ENCODE assay signal across 12 cellular contexts in genomic region chr15:40430271-40430805, GRCh38. TPM values are rescaled to one million over a fixed set of nuclear protein-coding genes. Genes with fewer than 3 reads are reported as not detected.
DNase-seq lines count a peak whose midpoint lies in the region; ATAC-seq and TF ChIP-seq lines count a peak whose summit lies in the region.
"Had no signal": no experiment of that assay in that cellular context is flagged by ENCODE, and none has a peak within 500 bp of the region (broad histone marks: within the 10 kb centered on the region; RNA-seq: fewer than 3 reads in every experiment).

No MANE protein-coding gene starts in this region.

- no peak overlapping the region for H2AK5ac ChIP-seq in H9 (ENCODE audit: insufficient read length, low read length)

- H3K27me3 ChIP-seq in H9 (ENCODE audit: insufficient read depth, low read length) (peaks cover 6% of the 10 kb centered on the region; the same call in 1 of the 2 replicates), fibroblast of lung (ENCODE audit: control insufficient read depth, insufficient read depth, low read length) (peaks cover 36% of the 10 kb centered on the region)

- H3K9ac ChIP-seq in H9 (ENCODE audit: extremely low read depth, insufficient read length, low read length) (no peak overlapping the region), fibroblast of lung (ENCODE audit: insufficient read depth, low read length) (no peak overlapping the region)
- H3K9ac ChIP-seq: KMS-11 had no signal

- H3K79me2 ChIP-seq in H9 (ENCODE audit: insufficient read depth, low read length) (no peaks in the 10 kb centered on the region), fibroblast of lung (ENCODE audit: control insufficient read depth, insufficient read depth, low read length) (no peaks in the 10 kb centered on the region)

- H4K20me1 ChIP-seq in H9 (ENCODE audit: control insufficient read depth, insufficient read depth, insufficient read length) (no peaks in the 10 kb centered on the region), fibroblast of lung (ENCODE audit: control insufficient read depth, extremely low read depth, insufficient read depth, low read length) (no peaks in the 10 kb centered on the region)

- H3K56ac ChIP-seq in H9 (ENCODE audit: insufficient read length, low read depth, low read length), result no peak overlapping the region

- H3K9me3 Mint-ChIP-seq in H9 (no peaks in the 10 kb centered on the region), CD14-positive monocyte (peaks cover 0 to 11% (median 4%) of the 10 kb centered on the region in 7 donors)
- H3K9me3 Mint-ChIP-seq: brain had no signal

- no peak overlapping the region for H2AFZ ChIP-seq in H9 (ENCODE audit: low read length)
- no peak overlapping the region for H2AFZ ChIP-seq in fibroblast of lung (ENCODE audit: low read length)

- H3K4me1 ChIP-seq in H9 (ENCODE audit: insufficient read depth, low read length), result peaks cover 6% of the 10 kb centered on the region; the same call in 1 of the 2 replicates
- no peaks in the 10 kb centered on the region for H3K4me1 ChIP-seq in fibroblast of lung (ENCODE audit: control insufficient read depth, extremely low read depth, insufficient read depth, low read length)

- DNase-seq in H9, result peak; percentile 59
- peak; percentile 81 for DNase-seq in RKO (ENCODE audit: low spot score)
- peak; percentile 32 to 39 for DNase-seq in fibroblast of lung (ENCODE audit: low read depth in 2 of 2)
- DNase-seq in stromal cell of bone marrow (ENCODE audit: low read depth), result peak; percentile 73
- no peak for DNase-seq in CD14-positive monocyte (ENCODE audit: low spot score)
- DNase-seq: left cardiac atrium; nucleus accumbens; stimulated activated CD4-positive, alpha-beta T cell treated with anti-CD3 and anti-CD28 coated beads, Interleukin-2, amount 100 ng/mL, for 48 hours had no signal

- H3K79me1 ChIP-seq in H9 (ENCODE audit: insufficient read depth, low read depth, low read length, poor library complexity, severe bottlenecking), result no peaks in the 10 kb centered on the region

- no peak overlapping the region for H3K4me3 ChIP-seq in fibroblast of lung (replicated peaks in 1 of 4; ENCODE audit: control extremely low read depth in 1 of 4, insufficient read depth in 1 of 4, low read depth in 3 of 4, low read length in 4 of 4)

- H3K27me3 Mint-ChIP-seq in H9 (ENCODE audit: low read depth) (peaks cover 52% of the 10 kb centered on the region), CD14-positive monocyte (ENCODE audit: low read depth in 3 of 3) (peaks cover 17 to 19% (median 17%) of the 10 kb centered on the region in 3 donors)

- H3K4me1 Mint-ChIP-seq in H9 (peaks cover 28 to 32% of the 10 kb centered on the region in 2 experiments), CD14-positive monocyte (peaks cover under 1% of the 10 kb centered on the region)

- intact Hi-C loops in CD14-positive monocyte (cut with micrococcal nuclease), result no loop called here

- ATAC-seq in GM19023 (IDR thresholded peaks at IDR 0.05; ENCODE audit: unreplicated experiment), result no peak
- ATAC-seq in GM18858 (IDR thresholded peaks at IDR 0.05; ENCODE audit: unreplicated experiment), result no peak

- H3K23ac ChIP-seq in H9 (ENCODE audit: insufficient read length, low read depth, low read length), result no peak overlapping the region

- no peak overlapping the region for H4K8ac ChIP-seq in H9 (replicated peaks; ENCODE audit: insufficient read length, low read depth, low read length)

- H3K4me2 ChIP-seq in H9 (ENCODE audit: insufficient read depth, insufficient read length, low read length), result no peak overlapping the region
- no peak overlapping the region for H3K4me2 ChIP-seq in fibroblast of lung (ENCODE audit: extremely low read depth, insufficient read depth, low read length)
- H3K4me2 ChIP-seq: KMS-11 had no signal

- no peaks in the 10 kb centered on the region for H3K36me3 ChIP-seq in fibroblast of lung (ENCODE audit: control insufficient read depth, insufficient read depth, low read length)

- H3T11ph ChIP-seq in H9 (ENCODE audit: low read length), result no peak overlapping the region

- H4K91ac ChIP-seq in H9 (ENCODE audit: insufficient read length, low read depth, low read length), result no peak overlapping the region

- H3K18ac ChIP-seq in H9 (ENCODE audit: insufficient read length, low read depth, low read length), result no peak overlapping the region

- no peak overlapping the region for H2BK15ac ChIP-seq in H9 (ENCODE audit: low read depth, low read length)

- no peaks in the 10 kb centered on the region; a peak in 1 of 7 replicates for H3K36me3 Mint-ChIP-seq in H9 (ENCODE audit: insufficient read depth in 1 of 3, low read depth in 3 of 3)
- H3K36me3 Mint-ChIP-seq in CD14-positive monocyte, result peaks cover 4 to 5% of the 10 kb centered on the region in 2 donors
- H3K36me3 Mint-ChIP-seq: brain had no signal

- WGBS in H9 (ENCODE audit: extremely low coverage, insufficient read length, low lambda C conversion rate), result no CpG with 5 or more reads among the region's 10 CpGs

- H3K27ac Mint-ChIP-seq in H9 (no peak overlapping the region; a peak in 1 of 7 replicates), CD14-positive monocyte (no peak overlapping the region)
- H3K27ac Mint-ChIP-seq: brain had no signal

- H3K4me3 Mint-ChIP-seq in H9, result peak overlapping the region in 1 of 2 experiments; percentile 46; a peak in 3 of 5 replicates
- H3K4me3 Mint-ChIP-seq in CD14-positive monocyte, result no peak overlapping the region
- H3K4me3 Mint-ChIP-seq: brain had no signal

- no peak overlapping the region for H3K4ac ChIP-seq in H9 (ENCODE audit: low read depth, low read length)

- H4K5ac ChIP-seq in H9 (ENCODE audit: insufficient read length, low read depth, low read length), result no peak overlapping the region

- H2BK5ac ChIP-seq in H9 (ENCODE audit: insufficient read length, low read length), result no peak overlapping the region

- no peak overlapping the region for H3K14ac ChIP-seq in H9 (ENCODE audit: insufficient read depth, low read length)

- no peak overlapping the region for H2BK20ac ChIP-seq in H9 (ENCODE audit: low read depth, low read length, poor library complexity, severe bottlenecking)

- TF ChIP-seq CTCF in H9 (conservative IDR thresholded peaks at IDR 0.05), result no peak
- no peak for TF ChIP-seq CTCF in fibroblast of lung (conservative IDR thresholded peaks at IDR 0.05 in 1 of 2, IDR thresholded peaks at IDR 0.05 in 1 of 2; ENCODE audit: low read depth in 1 of 2, low read length in 2 of 2)
- no peak for TF ChIP-seq CTCF in CD14-positive monocyte (IDR thresholded peaks at IDR 0.05)

- H3K23me2 ChIP-seq in H9 (ENCODE audit: insufficient read length, low read depth, low read length, poor library complexity, severe bottlenecking), result no peaks in the 10 kb centered on the region

- H2BK120ac ChIP-seq in H9 (ENCODE audit: low read depth, low read length, poor library complexity, severe bottlenecking), result no peak overlapping the region

- no peaks in the 10 kb centered on the region for H3K9me3 ChIP-seq in H9 (ENCODE audit: control insufficient read depth, low read depth, low read length)
- H3K9me3 ChIP-seq in fibroblast of lung (ENCODE audit: control insufficient read depth, insufficient read depth, low read depth, low read length), result no peaks in the 10 kb centered on the region

- H3K27ac ChIP-seq in H9 (ENCODE audit: insufficient read length, low read depth, low read length), result no peak overlapping the region
- no peak overlapping the region for H3K27ac ChIP-seq in fibroblast of lung (ENCODE audit: insufficient read depth, low read length)
- H3K27ac ChIP-seq: KMS-11 had no signal

- H2BK12ac ChIP-seq in H9 (ENCODE audit: insufficient read length, low read depth, low read length), result no peak overlapping the region

RNA-seq across cellular contexts. Expression of gene BAHD1, which starts 10.4 kb away (rescaled TPM):
- total RNA-seq in H9 (2021) (52.9 and 54.1 TPM in 2 replicates), fibroblast of lung (4.4 and 5.6 TPM in 2 replicates)
- polyA plus RNA-seq in fibroblast of lung (3.3 and 4.7 TPM in 2 replicates), CD14-positive monocyte (under 1 TPM; 0.67 to 0.79 TPM)
- 7.9 and 10.5 TPM in 2 replicates for polyA plus RNA-seq in fibroblast of lung (2012)
- polyA minus RNA-seq in fibroblast of lung (ENCODE audit: low replicate concordance), result 9.8 and 14.9 TPM in 2 replicates

RNA-seq across cellular contexts. Expression of gene IVD, which starts 24.7 kb away (rescaled TPM):
- total RNA-seq in H9 (2021), result 86.7 and 93.1 TPM in 2 replicates
- total RNA-seq in fibroblast of lung, result 40.1 and 61.8 TPM in 2 replicates
- 37.9 and 43.0 TPM in 2 replicates for polyA plus RNA-seq in fibroblast of lung
- 36.5 and 43.9 TPM in 2 replicates for polyA plus RNA-seq in fibroblast of lung (2012)
- polyA minus RNA-seq in fibroblast of lung (ENCODE audit: low replicate concordance), result 56.9 and 62.3 TPM in 2 replicates
- 10 to 100 TPM; 28.6 to 31.3 TPM for polyA plus RNA-seq in CD14-positive monocyte

RNA-seq across cellular contexts. Expression of gene CHST14, which starts 40.4 kb away (rescaled TPM):
- total RNA-seq in H9 (2021) (24.4 and 25.7 TPM in 2 replicates), fibroblast of lung (6.7 and 7.4 TPM in 2 replicates)
- polyA plus RNA-seq in fibroblast of lung (18.1 and 18.8 TPM in 2 replicates), CD14-positive monocyte (1 to 10 TPM in 1 of 2 donors, under 1 TPM in 1; 0.85 to 1.2 TPM)
- 29.5 and 30.1 TPM in 2 replicates for polyA plus RNA-seq in fibroblast of lung (2012)
- 24.2 and 28.1 TPM in 2 replicates for polyA minus RNA-seq in fibroblast of lung (ENCODE audit: low replicate concordance)

RNA-seq across cellular contexts. Expression of gene KNSTRN, which starts 47.8 kb away (rescaled TPM):
- 53.9 TPM in 2 replicates for total RNA-seq in H9 (2021)
- 15.7 and 30.9 TPM in 2 replicates for total RNA-seq in fibroblast of lung
- polyA plus RNA-seq in fibroblast of lung, result 22.5 and 45.3 TPM in 2 replicates
- polyA plus RNA-seq in fibroblast of lung (2012), result 14.9 and 34.9 TPM in 2 replicates
- 3.5 and 25.1 TPM in 2 replicates for polyA minus RNA-seq in fibroblast of lung (ENCODE audit: low replicate concordance)
- 1 to 10 TPM; 5.4 to 7.9 TPM for polyA plus RNA-seq in CD14-positive monocyte
